ENCODE assay signal across 19 cellular contexts in the genomic region with DNA sequence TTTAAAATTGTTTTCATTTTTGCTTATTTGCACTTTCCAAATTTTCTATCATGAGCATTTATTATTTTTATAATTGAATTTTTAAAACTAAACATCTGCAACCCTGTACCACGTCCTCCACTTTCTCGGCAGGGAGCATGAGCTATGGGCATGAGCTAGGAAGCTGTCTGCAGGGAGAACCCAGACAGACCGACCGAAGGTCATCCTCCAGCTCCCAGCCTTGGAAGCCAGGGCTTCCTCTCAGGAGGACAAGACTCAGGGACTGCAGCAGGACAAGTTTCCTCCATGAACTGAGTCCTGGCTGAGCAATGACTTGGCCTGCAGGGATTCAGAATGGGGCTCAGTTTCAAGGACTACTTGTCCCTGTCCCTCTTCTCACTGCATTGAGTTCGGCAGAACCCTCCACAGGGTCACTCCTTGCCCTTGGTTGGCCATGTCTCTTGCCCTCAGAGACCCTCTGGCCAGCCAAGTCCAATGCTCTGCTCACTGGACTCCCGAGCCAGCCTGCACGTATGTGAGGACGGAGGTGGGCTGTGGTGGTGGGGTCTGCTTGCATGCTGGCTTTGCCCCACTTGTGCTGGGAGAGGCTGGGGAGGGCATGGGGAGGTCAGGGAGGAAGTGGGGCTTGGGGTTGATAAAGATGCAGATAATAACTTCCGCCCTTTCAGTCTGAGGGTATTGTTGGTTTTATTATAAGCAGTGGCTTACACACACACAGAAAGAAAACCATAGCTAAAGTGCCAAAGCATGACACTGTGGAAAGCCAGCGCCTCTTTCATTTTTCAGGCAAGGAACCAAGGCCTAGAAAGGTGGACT. TPM values are rescaled to one million over a fixed set of nuclear protein-coding genes. Genes with fewer than 3 reads are reported as not detected.
DNase-seq lines count a peak whose midpoint lies in the region; ATAC-seq, FAIRE-seq and TF ChIP-seq lines count a peak whose summit lies in the region.
"Had no signal": no experiment of that assay in that cellular context is flagged by ENCODE, and none has a peak within 500 bp of the region (broad histone marks: within the 10 kb centered on the region; RNA-seq: fewer than 3 reads in every experiment).

No MANE protein-coding gene starts in this region.

- no peak overlapping the region for H4K5ac ChIP-seq in mesendoderm (ENCODE audit: low read length)

- H3K4ac ChIP-seq in mesendoderm (ENCODE audit: low read depth, low read length) = no peak overlapping the region

- H3K27me3 Mint-ChIP-seq in T-helper 17 cell = no peaks in the 10 kb centered on the region

- H2BK5ac ChIP-seq in mesendoderm (ENCODE audit: low read length) = no peak overlapping the region

- no peak for DNase-seq in Right ventricle myocardium superior
- no peak for DNase-seq in heart right ventricle
- DNase-seq in T-helper 17 cell = no peak
- DNase-seq in HepG2 (ENCODE audit: low spot score) = no peak
- peak; percentile 54 for DNase-seq in upper lobe of right lung
- no peak for DNase-seq in breast epithelium (ENCODE audit: low spot score in 2 of 2)
- no peak for DNase-seq in HuH-7.5 (ENCODE audit: low spot score)
- no peak for DNase-seq in mesendoderm
- DNase-seq: Karpas-422; NCI-H2029 treated with DMSO at 0.1 percent for 48 hours; NCI-H82; retina; SHP77; stimulated activated CD4-positive, alpha-beta T cell treated with anti-CD3 and anti-CD28 coated beads, Interleukin-4, amount 100 ng/mL, for 24 hours; stimulated activated naive B cell treated with anti-CD40 and anti-IgM and Interleukin-4, amounts not matched to agents 10 μg/mL and 1 μg/mL and 100 μg/mL, for 72 hours had no signal

- H3K18ac ChIP-seq in mesendoderm (ENCODE audit: low read length) = no peak overlapping the region

- peak; percentile 32 for FAIRE-seq in HepG2 (lab: Jason Lieb, UNC)
- FAIRE-seq: keratinocyte had no signal

- no peak overlapping the region for H3K23ac ChIP-seq in mesendoderm (ENCODE audit: low read length)

- POLR2A ChIA-PET in HepG2 (lab: Yijun Ruan, JAX) = no interaction called here

- H3K36me3 ChIP-seq in heart right ventricle (no peaks in the 10 kb centered on the region), HepG2 (replicated peaks in 1 of 2; ENCODE audit: control insufficient read depth in 1 of 2, insufficient read depth in 2 of 2, low read length in 2 of 2) (no peaks in the 10 kb centered on the region), upper lobe of right lung (no peaks in the 10 kb centered on the region), breast epithelium (no peaks in the 10 kb centered on the region), mesendoderm (ENCODE audit: control insufficient read depth, insufficient read depth, low read length) (no peaks in the 10 kb centered on the region)

- ATAC-seq in Right ventricle myocardium superior (ENCODE audit: poor library complexity) = peak; percentile 15
- no peak for ATAC-seq in heart right ventricle
- ATAC-seq in T-helper 17 cell = peak; percentile 74
- ATAC-seq in HepG2 = no peak
- ATAC-seq in upper lobe of right lung = no peak

- H3K9me3 ChIP-seq in heart right ventricle (no peaks in the 10 kb centered on the region), T-helper 17 cell (ENCODE audit: control insufficient read depth, low read length, poor library complexity, severe bottlenecking) (no peaks in the 10 kb centered on the region), HepG2 (ENCODE audit: low read length) (no peaks in the 10 kb centered on the region), upper lobe of right lung (no peaks in the 10 kb centered on the region), breast epithelium (no peaks in the 10 kb centered on the region)

- peaks cover 27% of the 10 kb centered on the region for H3K4me1 Mint-ChIP-seq in T-helper 17 cell

- no peaks in the 10 kb centered on the region for H4K20me1 ChIP-seq in HepG2 (ENCODE audit: insufficient read depth, low read length)

- TF ChIP-seq CTCF in heart right ventricle (IDR thresholded peaks at IDR 0.05) (no peak), HepG2 (CRISPR knock-in tag; IDR thresholded peaks at IDR 0.05) (no peak), upper lobe of right lung (IDR thresholded peaks at IDR 0.05) (no peak), breast epithelium (IDR thresholded peaks at IDR 0.05) (no peak)

- H3K4me3 ChIP-seq in heart right ventricle = no peak overlapping the region
- H3K4me3 ChIP-seq in HepG2 (replicated peaks in 1 of 3; ENCODE audit: insufficient read depth in 1 of 3, low read depth in 2 of 3, low read length in 3 of 3) = no peak overlapping the region
- no peak overlapping the region for H3K4me3 ChIP-seq in upper lobe of right lung
- no peak overlapping the region for H3K4me3 ChIP-seq in breast epithelium
- H3K4me3 ChIP-seq in mesendoderm (ENCODE audit: low read length) = no peak overlapping the region
- H3K4me3 ChIP-seq: GM23248 had no signal

- H3K27ac ChIP-seq in heart right ventricle = no peak overlapping the region
- no peak overlapping the region for H3K27ac ChIP-seq in HepG2 (ENCODE audit: extremely low read length, insufficient read depth, low read length)
- peak overlapping the region; percentile 42 for H3K27ac ChIP-seq in upper lobe of right lung
- H3K27ac ChIP-seq in breast epithelium = no peak overlapping the region
- H3K27ac ChIP-seq in mesendoderm (ENCODE audit: low read depth, low read length) = no peak overlapping the region
- H3K27ac ChIP-seq: GM23248 had no signal

- H3K4me3 Mint-ChIP-seq in T-helper 17 cell = peak overlapping the region; percentile 65
- H3K4me3 Mint-ChIP-seq: stimulated activated naive B cell treated with anti-CD40 and anti-IgM and Interleukin-4, amounts not matched to agents 10 μg/mL and 1 μg/mL and 100 μg/mL, for 72 hours had no signal

- H3K79me2 ChIP-seq in HepG2 (ENCODE audit: insufficient read depth, low read length) (no peaks in the 10 kb centered on the region), mesendoderm (ENCODE audit: control insufficient read depth, insufficient read depth, low read length) (no peaks in the 10 kb centered on the region)

- H3K4me2 ChIP-seq in HepG2 (ENCODE audit: low read depth, low read length) (no peak overlapping the region), mesendoderm (ENCODE audit: low read length) (no peak overlapping the region)

- H2BK120ac ChIP-seq in mesendoderm (ENCODE audit: low read depth, low read length) = no peak overlapping the region

- H3K4me1 ChIP-seq in heart right ventricle = peaks cover 0 to 16% (median 0%) of the 10 kb centered on the region in 9 donors
- H3K4me1 ChIP-seq in HepG2 (ENCODE audit: insufficient read depth, low read length) = no peaks in the 10 kb centered on the region
- H3K4me1 ChIP-seq in upper lobe of right lung = peaks cover 17% of the 10 kb centered on the region
- no peaks in the 10 kb centered on the region for H3K4me1 ChIP-seq in breast epithelium
- no peaks in the 10 kb centered on the region for H3K4me1 ChIP-seq in mesendoderm (ENCODE audit: control insufficient read depth, low read depth, low read length)

- in situ Hi-C loops in HepG2 (cut with HindIII; ENCODE audit: extremely low pct_ligation_motif_present, low pct_unique_long_range_greater_than_20kb) = no loop called here

- TF ChIP-seq EP300 in HepG2 (IDR thresholded peaks at IDR 0.05; ENCODE audit: low read depth in 2 of 2, low read length in 2 of 2) = no peak
- TF ChIP-seq EP300 in HepG2 (CRISPR knock-in tag; IDR thresholded peaks at IDR 0.05; ENCODE audit: borderline replicate concordance) = no peak

- intact Hi-C loops in Right ventricle myocardium superior (cut with DNase I) (loop anchor here (5.0 kb wide), 1 partner anchor 34 kb away; no protein-coding TSS in a partner anchor), heart right ventricle (cut with DNase I) (loop anchor here in 4 of 10 donors (5.0 kb wide), 2 partner anchors 34 to 79 kb away; no protein-coding TSS in a partner anchor), HepG2 (cut with micrococcal nuclease; ENCODE audit: unreplicated experiment) (no loop called here), upper lobe of right lung (cut with DNase I) (no loop called here), breast epithelium (cut with DNase I; ENCODE audit: low total_unique reads) (no loop called here)

- BruUV-seq in HepG2 (replicated peaks; lab: Mats Ljungman, UMichigan) = no TSS peak

- H3K56ac ChIP-seq in mesendoderm (ENCODE audit: low read length) = no peak overlapping the region

- no peak overlapping the region for H2BK15ac ChIP-seq in mesendoderm (replicated peaks; ENCODE audit: low read depth)

- H2AFZ ChIP-seq in HepG2 (ENCODE audit: low read length) = no peak overlapping the region
- H2AFZ ChIP-seq: GM23248 had no signal

- no peak overlapping the region for H4K8ac ChIP-seq in mesendoderm (ENCODE audit: low read depth, low read length)

- H3K27me3 ChIP-seq in heart right ventricle (peaks cover 0 to 23% (median 0%) of the 10 kb centered on the region in 7 donors), HepG2 (ENCODE audit: control insufficient read depth in 1 of 2, insufficient read depth in 2 of 2, low read length in 2 of 2) (peaks cover 8 to 33% of the 10 kb centered on the region in 2 experiments; a peak in 4 of 5 replicates), upper lobe of right lung (no peaks in the 10 kb centered on the region), breast epithelium (no peaks in the 10 kb centered on the region), mesendoderm (ENCODE audit: insufficient read depth, low read length, poor library complexity) (no peaks in the 10 kb centered on the region)

- H3K27ac Mint-ChIP-seq in T-helper 17 cell = peak overlapping the region; percentile 88
- H3K27ac Mint-ChIP-seq: stimulated activated naive B cell treated with anti-CD40 and anti-IgM and Interleukin-4, amounts not matched to agents 10 μg/mL and 1 μg/mL and 100 μg/mL, for 72 hours had no signal

- CTCF ChIA-PET in HepG2 (lab: Yijun Ruan, JAX; ENCODE audit: low intra/inter-chr PET ratio, low total read pairs) = no interaction called here

- H3K9ac ChIP-seq in HepG2 (ENCODE audit: insufficient read depth, low read depth, low read length) (no peak overlapping the region), mesendoderm (ENCODE audit: low read length) (no peak overlapping the region)
- H3K9ac ChIP-seq: GM23248 had no signal

- TF ChIP-seq POLR2A in HepG2 (IDR thresholded peaks at IDR 0.05; ENCODE audit: insufficient read depth in 1 of 2, low read depth in 2 of 2, low read length in 2 of 2) (no peak), breast epithelium (IDR thresholded peaks at IDR 0.05) (no peak)

- no peak for TF ChIP-seq RAD21 in HepG2 (CRISPR knock-in tag; IDR thresholded peaks at IDR 0.05)

- no peaks in the 10 kb centered on the region for H3K79me1 ChIP-seq in mesendoderm (ENCODE audit: low read length)

- WGBS in heart right ventricle, 2 donors = 58 to 72% methylated on average over 10 of the region's 10 CpGs
- WGBS in HepG2 (ENCODE audit: low lambda C conversion rate) = 32% methylated on average over 9 of the region's 10 CpGs
- WGBS in mesendoderm (ENCODE audit: extremely low coverage, insufficient coverage, low lambda C conversion rate) = no CpG with 5 or more reads among the region's 10 CpGs

- no peak overlapping the region for H2AK5ac ChIP-seq in mesendoderm (ENCODE audit: low read length)

- no peaks in the 10 kb centered on the region for H3K36me3 Mint-ChIP-seq in T-helper 17 cell (ENCODE audit: low read depth)
- H3K36me3 Mint-ChIP-seq: stimulated activated naive B cell treated with anti-CD40 and anti-IgM and Interleukin-4, amounts not matched to agents 10 μg/mL and 1 μg/mL and 100 μg/mL, for 72 hours had no signal

RNA-seq across cellular contexts. Expression of a gene that starts 6.6 kb away (rescaled TPM):
- total RNA-seq in Right ventricle myocardium superior (0.22 TPM), heart right ventricle (under 1 TPM in 9 of 10 donors, not detected in 1; 0.21 to 0.82 (median 0.35) TPM), T-helper 17 cell (under 1 TPM; 0.35 to 0.55 TPM), HepG2 (2016; rRNA removed; fragmentation: Illumina TruSeq; extraction: Trizol) (not detected in 2 replicates), upper lobe of right lung (5.8 TPM), breast epithelium (1 to 10 TPM in 1 of 3 donors, under 1 TPM in 1, not detected in 1; under 0.01 to 3.8 TPM)
- polyA plus RNA-seq in heart right ventricle (under 1 TPM; 0.10 to 0.37 TPM), HepG2 (2011; rRNA removed) (not detected in 2 replicates)
- total RNA-seq in HepG2 (2016; cell fraction: cytosol; rRNA removed; fragmentation: Illumina TruSeq; extraction: Trizol; ENCODE audit: low read depth) = not detected in 2 replicates
- not detected in 2 replicates for total RNA-seq in HepG2 (2016; cell fraction: insoluble cytoplasmic fraction; rRNA removed; fragmentation: Illumina TruSeq; extraction: Trizol)
- total RNA-seq in HepG2 (2016; cell fraction: membrane; rRNA removed; fragmentation: Illumina TruSeq; extraction: Trizol) = not detected in 2 replicates
- total RNA-seq in HepG2 (2016; cell fraction: nucleus; rRNA removed; fragmentation: Illumina TruSeq; extraction: Trizol) = not detected in 2 replicates
- polyA plus RNA-seq in HepG2 (2011; cell fraction: cytosol; rRNA removed) = not detected in 2 replicates
- not detected in 2 replicates for polyA plus RNA-seq in HepG2 (2011; cell fraction: nucleus; rRNA removed)
- not detected in 2 replicates for polyA plus RNA-seq in HepG2 (2012)
- polyA plus RNA-seq in HepG2 (2016; cell fraction: cytosol; fragmentation: Illumina TruSeq; extraction: Trizol; ENCODE audit: low read depth) = not detected in 2 replicates
- not detected in 2 replicates for polyA plus RNA-seq in HepG2 (2016; cell fraction: insoluble cytoplasmic fraction; fragmentation: Illumina TruSeq; extraction: Trizol; ENCODE audit: low read depth)
- polyA plus RNA-seq in HepG2 (2016; cell fraction: membrane; fragmentation: Illumina TruSeq; extraction: Trizol; ENCODE audit: low read depth) = not detected in 2 replicates
- not detected in 2 replicates for polyA plus RNA-seq in HepG2 (2016; cell fraction: nucleus; fragmentation: Illumina TruSeq; extraction: Trizol; ENCODE audit: insufficient read depth, low read depth)
- polyA minus RNA-seq in HepG2 (2011; rRNA and poly(A)+ RNA removed; ENCODE audit: low replicate concordance) = not detected in 2 replicates
- polyA minus RNA-seq in HepG2 (2011; cell fraction: cytosol; rRNA and poly(A)+ RNA removed) = not detected in 2 replicates
- not detected in 2 replicates for polyA minus RNA-seq in HepG2 (2011; cell fraction: nucleus; rRNA and poly(A)+ RNA removed)
- 0.15 TPM for polyA plus RNA-seq in mesendoderm (2013, experiment 1 of 2)
- polyA plus RNA-seq in mesendoderm (2013, experiment 2 of 2) = 0.20 TPM
- total RNA-seq: endothelial cell of umbilical vein, GM23248, myocyte had no signal
- polyA plus RNA-seq: endothelial cell of umbilical vein, GM23248, keratinocyte had no signal

RNA-seq across cellular contexts. Expression of a gene that starts 59.4 kb away (rescaled TPM):
- 190 TPM for total RNA-seq in Right ventricle myocardium superior
- total RNA-seq in heart right ventricle = 100 to 1,000 TPM; 237 to 363 (median 308) TPM
- 100 to 1,000 TPM; 127 to 171 TPM for polyA plus RNA-seq in heart right ventricle
- 100 to 1,000 TPM; 385 to 428 TPM for total RNA-seq in T-helper 17 cell
- total RNA-seq in HepG2 (2016; rRNA removed; fragmentation: Illumina TruSeq; extraction: Trizol) = 779 and 1,144 TPM in 2 replicates
- total RNA-seq in HepG2 (2016; cell fraction: cytosol; rRNA removed; fragmentation: Illumina TruSeq; extraction: Trizol; ENCODE audit: low read depth) = 61.7 and 76.7 TPM in 2 replicates
- total RNA-seq in HepG2 (2016; cell fraction: insoluble cytoplasmic fraction; rRNA removed; fragmentation: Illumina TruSeq; extraction: Trizol) = 790 and 1,072 TPM in 2 replicates
- total RNA-seq in HepG2 (2016; cell fraction: membrane; rRNA removed; fragmentation: Illumina TruSeq; extraction: Trizol) = 128 and 141 TPM in 2 replicates
- 591 and 635 TPM in 2 replicates for total RNA-seq in HepG2 (2016; cell fraction: nucleus; rRNA removed; fragmentation: Illumina TruSeq; extraction: Trizol)
- polyA plus RNA-seq in HepG2 (2011; rRNA removed) = 91.5 and 105 TPM in 2 replicates
- 50.8 and 75.9 TPM in 2 replicates for polyA plus RNA-seq in HepG2 (2011; cell fraction: cytosol; rRNA removed)
- polyA plus RNA-seq in HepG2 (2011; cell fraction: nucleus; rRNA removed) = 99.7 and 139 TPM in 2 replicates
- polyA plus RNA-seq in HepG2 (2012) = 351 and 573 TPM in 2 replicates
- 29.0 and 32.7 TPM in 2 replicates for polyA plus RNA-seq in HepG2 (2016; cell fraction: cytosol; fragmentation: Illumina TruSeq; extraction: Trizol; ENCODE audit: low read depth)
- 1,733 and 1,875 TPM in 2 replicates for polyA plus RNA-seq in HepG2 (2016; cell fraction: insoluble cytoplasmic fraction; fragmentation: Illumina TruSeq; extraction: Trizol; ENCODE audit: low read depth)
- 54.0 and 78.7 TPM in 2 replicates for polyA plus RNA-seq in HepG2 (2016; cell fraction: membrane; fragmentation: Illumina TruSeq; extraction: Trizol; ENCODE audit: low read depth)
- 1,027 and 1,033 TPM in 2 replicates for polyA plus RNA-seq in HepG2 (2016; cell fraction: nucleus; fragmentation: Illumina TruSeq; extraction: Trizol; ENCODE audit: insufficient read depth, low read depth)
- 22.3 and 47.2 TPM in 2 replicates for polyA minus RNA-seq in HepG2 (2011; rRNA and poly(A)+ RNA removed; ENCODE audit: low replicate concordance)
- polyA minus RNA-seq in HepG2 (2011; cell fraction: cytosol; rRNA and poly(A)+ RNA removed) = 85.0 and 124 TPM in 2 replicates
- polyA minus RNA-seq in HepG2 (2011; cell fraction: nucleus; rRNA and poly(A)+ RNA removed) = 218 and 248 TPM in 2 replicates
- 309 TPM for total RNA-seq in upper lobe of right lung
- total RNA-seq in breast epithelium = 100 to 1,000 TPM; 179 to 234 (median 189) TPM
- 1,036 TPM for polyA plus RNA-seq in mesendoderm (2013, experiment 1 of 2)
- polyA plus RNA-seq in mesendoderm (2013, experiment 2 of 2) = 1,059 TPM

Comparison
In these comparisons a context has a peak if more than half of its experiments do, and no peak if none do; other contexts are left out.
1. ATAC-seq: peak in Right ventricle myocardium superior (single experiment) and T-helper 17 cell (single experiment); none in heart right ventricle (0 of 8), HepG2 (single experiment) and upper lobe of right lung (single experiment).